Comparison of ENCODE assay signal across 21 cellular contexts in genomic region chr2:241083091-241083415, GRCh38. TPM values are rescaled to one million over a fixed set of nuclear protein-coding genes. Genes with fewer than 3 reads are reported as not detected.
DNase-seq lines count a peak whose midpoint lies in the region; ATAC-seq and TF ChIP-seq lines count a peak whose summit lies in the region.
"Had no signal": no experiment of that assay in that cellular context is flagged by ENCODE, and none has a peak within 500 bp of the region (broad histone marks: within the 10 kb centered on the region; RNA-seq: fewer than 3 reads in every experiment).

No MANE protein-coding gene starts in this region.

- H3K27me3 Mint-ChIP-seq in activated CD4-positive, alpha-beta memory T cell treated with anti-CD3 and anti-CD28 coated beads for 36 hours, result no peaks in the 10 kb centered on the region
- no peaks in the 10 kb centered on the region for H3K27me3 Mint-ChIP-seq in activated CD4-positive, alpha-beta memory T cell treated with anti-CD3 and anti-CD28 coated beads, Interleukin-2, amount 10 ng/mL, durations not matched to agents 7 days and 5 days
- H3K27me3 Mint-ChIP-seq in IgD-negative memory B cell (no peaks in the 10 kb centered on the region), glutamatergic neuron (ENCODE audit: unreplicated experiment) (peaks cover 4% of the 10 kb centered on the region)

- intact Hi-C loops in activated CD4-positive, alpha-beta memory T cell treated with anti-CD3 and anti-CD28 coated beads for 36 hours (cut with micrococcal nuclease), result no loop called here

- H3K9me3 ChIP-seq in SJCRH30 (replicated peaks), result no peaks in the 10 kb centered on the region
- H3K9me3 ChIP-seq: neutrophil had no signal

- H3K27ac ChIP-seq in SJCRH30, result no peak overlapping the region
- H3K27ac ChIP-seq: neutrophil had no signal

- H3K36me3 ChIP-seq in SJCRH30, result peaks cover 18% of the 10 kb centered on the region

- ATAC-seq in stimulated activated effector memory CD8-positive, alpha-beta T cell treated with anti-CD3 and anti-CD28 coated beads, Interleukin-12 subunit alpha, Interleukin-12 subunit beta, amount 100 ng/mL, for 72 hours, result no peak
- ATAC-seq in HG02938 (IDR thresholded peaks at IDR 0.05; ENCODE audit: unreplicated experiment), result no peak
- ATAC-seq: left ventricle myocardium superior, Right ventricle myocardium inferior had no signal

- no peak for TF ChIP-seq CTCF in glutamatergic neuron (IDR thresholded peaks at IDR 0.05; ENCODE audit: partially characterized antibody, unreplicated experiment)

- POLR2A ChIA-PET in activated CD4-positive, alpha-beta memory T cell treated with anti-CD3 and anti-CD28 coated beads for 36 hours (lab: Charles Lee), result interaction anchor here (1.4 kb wide), 1 partner anchor 12 kb away, joined by 3 read pairs; no protein-coding TSS in a partner anchor
- POLR2A ChIA-PET in activated CD4-positive, alpha-beta memory T cell treated with anti-CD3 and anti-CD28 coated beads, Interleukin-2, amount 10 ng/mL, durations not matched to agents 7 days and 5 days (lab: Charles Lee), result no interaction called here

- H3K36me3 Mint-ChIP-seq in activated CD4-positive, alpha-beta memory T cell treated with anti-CD3 and anti-CD28 coated beads for 36 hours, result peaks cover 32% of the 10 kb centered on the region
- H3K36me3 Mint-ChIP-seq in activated CD4-positive, alpha-beta memory T cell treated with anti-CD3 and anti-CD28 coated beads, Interleukin-2, amount 10 ng/mL, durations not matched to agents 7 days and 5 days (ENCODE audit: low read depth), result peaks cover 28% of the 10 kb centered on the region
- H3K36me3 Mint-ChIP-seq in IgD-negative memory B cell, result peaks cover 13% of the 10 kb centered on the region
- H3K36me3 Mint-ChIP-seq in glutamatergic neuron (ENCODE audit: unreplicated experiment), result peaks cover 22% of the 10 kb centered on the region
- peaks cover 40% of the 10 kb centered on the region for H3K36me3 Mint-ChIP-seq in stimulated activated effector memory CD8-positive, alpha-beta T cell treated with anti-CD3 and anti-CD28 coated beads, Interleukin-12 subunit alpha, Interleukin-12 subunit beta, amount 100 ng/mL, for 72 hours

- H3K27me3 ChIP-seq in SJCRH30, result no peaks in the 10 kb centered on the region
- H3K27me3 ChIP-seq: neutrophil had no signal

- H3K4me3 ChIP-seq in SJCRH30, result no peak overlapping the region
- H3K4me3 ChIP-seq: smooth muscle cell had no signal

- H3K4me1 Mint-ChIP-seq in activated CD4-positive, alpha-beta memory T cell treated with anti-CD3 and anti-CD28 coated beads for 36 hours (ENCODE audit: low read depth), result peaks cover 5% of the 10 kb centered on the region
- H3K4me1 Mint-ChIP-seq in activated CD4-positive, alpha-beta memory T cell treated with anti-CD3 and anti-CD28 coated beads, Interleukin-2, amount 10 ng/mL, durations not matched to agents 7 days and 5 days, result no peaks in the 10 kb centered on the region
- H3K4me1 Mint-ChIP-seq in IgD-negative memory B cell, result peaks cover 9 to 13% (median 12%) of the 10 kb centered on the region in 3 donors
- H3K4me1 Mint-ChIP-seq in glutamatergic neuron (ENCODE audit: low read depth, unreplicated experiment), result peaks cover 9% of the 10 kb centered on the region
- H3K4me1 Mint-ChIP-seq in stimulated activated effector memory CD8-positive, alpha-beta T cell treated with anti-CD3 and anti-CD28 coated beads, Interleukin-12 subunit alpha, Interleukin-12 subunit beta, amount 100 ng/mL, for 72 hours, result peaks cover 20% of the 10 kb centered on the region

- H3K27ac Mint-ChIP-seq in activated CD4-positive, alpha-beta memory T cell treated with anti-CD3 and anti-CD28 coated beads for 36 hours, result peak overlapping the region; percentile 30
- no peak overlapping the region for H3K27ac Mint-ChIP-seq in activated CD4-positive, alpha-beta memory T cell treated with anti-CD3 and anti-CD28 coated beads, Interleukin-2, amount 10 ng/mL, durations not matched to agents 7 days and 5 days
- H3K27ac Mint-ChIP-seq in IgD-negative memory B cell (peak overlapping the region in 2 of 3 donors; percentile 14 to 55), glutamatergic neuron (ENCODE audit: unreplicated experiment) (peak overlapping the region; percentile 52)
- peak overlapping the region; percentile 77 for H3K27ac Mint-ChIP-seq in stimulated activated effector memory CD8-positive, alpha-beta T cell treated with anti-CD3 and anti-CD28 coated beads, Interleukin-12 subunit alpha, Interleukin-12 subunit beta, amount 100 ng/mL, for 72 hours

- DNase-seq in activated CD4-positive, alpha-beta memory T cell treated with anti-CD3 and anti-CD28 coated beads for 36 hours, result no peak
- no peak for DNase-seq in activated CD4-positive, alpha-beta memory T cell treated with anti-CD3 and anti-CD28 coated beads, Interleukin-2, amount 10 ng/mL, durations not matched to agents 7 days and 5 days
- DNase-seq in glutamatergic neuron, result no peak
- no peak for DNase-seq in stimulated activated effector memory CD8-positive, alpha-beta T cell treated with anti-CD3 and anti-CD28 coated beads, Interleukin-12 subunit alpha, Interleukin-12 subunit beta, amount 100 ng/mL, for 72 hours (ENCODE audit: low spot score in 2 of 2)
- DNase-seq in SJCRH30, result no peak
- DNase-seq in COLO829 (ENCODE audit: low spot score), result no peak
- DNase-seq: activated CD4-positive, alpha-beta T cell treated with anti-CD3 and anti-CD28 coated beads for 4 hours; activated gamma-delta T cell; Calu3; central memory CD4-positive, alpha-beta T cell; erythroblast; foreskin fibroblast; left ventricle myocardium superior; NCI-H1048; NCI-H187 treated with DMSO at 0.1 percent for 48 hours; stimulated activated naive CD4-positive, alpha-beta T cell had no signal

- peaks cover 3% of the 10 kb centered on the region; the same call in 1 of the 2 replicates for H3K4me1 ChIP-seq in SJCRH30

- H3K4me3 Mint-ChIP-seq in activated CD4-positive, alpha-beta memory T cell treated with anti-CD3 and anti-CD28 coated beads for 36 hours, result no peak overlapping the region
- H3K4me3 Mint-ChIP-seq in activated CD4-positive, alpha-beta memory T cell treated with anti-CD3 and anti-CD28 coated beads, Interleukin-2, amount 10 ng/mL, durations not matched to agents 7 days and 5 days, result no peak overlapping the region
- no peak overlapping the region for H3K4me3 Mint-ChIP-seq in IgD-negative memory B cell
- no peak overlapping the region for H3K4me3 Mint-ChIP-seq in glutamatergic neuron (ENCODE audit: unreplicated experiment)
- H3K4me3 Mint-ChIP-seq in stimulated activated effector memory CD8-positive, alpha-beta T cell treated with anti-CD3 and anti-CD28 coated beads, Interleukin-12 subunit alpha, Interleukin-12 subunit beta, amount 100 ng/mL, for 72 hours, result no peak overlapping the region

- H3K9me3 Mint-ChIP-seq in activated CD4-positive, alpha-beta memory T cell treated with anti-CD3 and anti-CD28 coated beads for 36 hours, result peaks cover 4% of the 10 kb centered on the region
- H3K9me3 Mint-ChIP-seq in activated CD4-positive, alpha-beta memory T cell treated with anti-CD3 and anti-CD28 coated beads, Interleukin-2, amount 10 ng/mL, durations not matched to agents 7 days and 5 days, result no peaks in the 10 kb centered on the region
- H3K9me3 Mint-ChIP-seq in IgD-negative memory B cell (peaks cover 0 to 9% (median 3%) of the 10 kb centered on the region in 3 donors), glutamatergic neuron (ENCODE audit: unreplicated experiment) (peaks cover 7% of the 10 kb centered on the region)
- H3K9me3 Mint-ChIP-seq in stimulated activated effector memory CD8-positive, alpha-beta T cell treated with anti-CD3 and anti-CD28 coated beads, Interleukin-12 subunit alpha, Interleukin-12 subunit beta, amount 100 ng/mL, for 72 hours, result no peaks in the 10 kb centered on the region

- CTCF ChIA-PET in activated CD4-positive, alpha-beta memory T cell treated with anti-CD3 and anti-CD28 coated beads for 36 hours (lab: Charles Lee), result no interaction called here
- CTCF ChIA-PET in activated CD4-positive, alpha-beta memory T cell treated with anti-CD3 and anti-CD28 coated beads, Interleukin-2, amount 10 ng/mL, durations not matched to agents 7 days and 5 days (lab: Charles Lee), result no interaction called here

RNA-seq across cellular contexts. Expression of gene MTERF4, which starts 19.0 kb away (rescaled TPM):
- total RNA-seq in activated CD4-positive, alpha-beta memory T cell treated with anti-CD3 and anti-CD28 coated beads for 36 hours, result 10 to 100 TPM; 43.9 to 46.0 TPM
- total RNA-seq in activated CD4-positive, alpha-beta memory T cell treated with anti-CD3 and anti-CD28 coated beads, Interleukin-2, amount 10 ng/mL, durations not matched to agents 7 days and 5 days, result 10 to 100 TPM; 41.5 to 45.4 TPM
- 65.6 TPM for polyA plus RNA-seq in IgD-negative memory B cell
- 63.5 TPM for total RNA-seq in glutamatergic neuron (ENCODE audit: unreplicated experiment)
- 44.7 and 49.0 TPM in 2 replicates for total RNA-seq in SJCRH30 (2014; rRNA removed; shearing (Covaris generic))
